In the genomic region with DNA sequence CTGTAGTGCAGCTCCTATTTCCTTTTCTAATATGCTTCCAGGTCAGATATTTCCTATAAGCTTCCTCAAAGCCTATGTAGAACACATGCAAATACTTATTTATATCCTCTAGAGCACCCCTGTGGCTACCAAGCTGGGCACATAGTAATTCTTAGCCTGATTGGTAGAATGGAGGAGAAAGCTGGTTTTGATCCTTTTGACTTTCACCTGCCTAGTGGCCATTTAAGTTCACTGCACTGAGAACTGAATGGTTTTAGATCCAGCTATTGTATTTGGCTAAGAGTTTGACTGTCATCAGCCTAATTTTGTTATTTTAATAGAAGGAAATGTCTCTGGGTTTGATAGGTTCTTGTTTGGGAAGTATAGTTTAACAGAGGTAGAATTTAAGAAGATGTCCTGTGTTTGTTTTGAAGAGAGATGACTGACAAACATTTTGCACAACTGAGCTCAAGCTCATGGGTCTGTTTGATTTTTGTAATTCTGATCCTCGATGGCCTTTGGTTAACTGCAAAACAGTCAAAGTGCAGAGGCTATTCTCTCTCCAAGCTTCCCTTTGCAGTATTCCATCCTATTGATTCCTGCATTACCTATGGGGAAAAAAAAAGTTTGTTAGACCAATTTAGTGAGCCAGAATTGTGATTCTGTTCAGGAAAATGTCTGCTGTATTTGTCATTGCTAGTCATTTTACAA, we compare ENCODE assay signal across 9 cellular contexts.
DNase-seq lines count a peak whose midpoint lies in the region; ATAC-seq, FAIRE-seq and TF ChIP-seq lines count a peak whose summit lies in the region.
"Had no signal": no experiment of that assay in that cellular context is flagged by ENCODE, and none has a peak within 500 bp of the region (broad histone marks: within the 10 kb centered on the region; RNA-seq: fewer than 3 reads in every experiment).

No MANE protein-coding gene starts in this region.

- no peak overlapping the region for H3K4me3 ChIP-seq in HCT116 (replicated peaks in 1 of 2; ENCODE audit: low read depth in 1 of 2, low read length in 2 of 2)
- no peak overlapping the region for H3K4me3 ChIP-seq in RWPE2 (ENCODE audit: severe bottlenecking)
- H3K4me3 ChIP-seq in kidney (ENCODE audit: low read length in 2 of 2): no peak overlapping the region
- H3K4me3 ChIP-seq in prostate gland: no peak overlapping the region

- H3K9me3 ChIP-seq in HCT116 (ENCODE audit: control insufficient read depth in 1 of 2, insufficient read depth in 1 of 2, low read depth in 1 of 2, low read length in 2 of 2) (no peaks in the 10 kb centered on the region), RWPE2 (ENCODE audit: severe bottlenecking) (no peaks in the 10 kb centered on the region), kidney (ENCODE audit: control insufficient read depth in 1 of 2, low read length in 2 of 2) (no peaks in the 10 kb centered on the region), prostate gland (no peaks in the 10 kb centered on the region)

- no TSS peak for BruUV-seq in HCT116 (replicated peaks; lab: Mats Ljungman, UMichigan)

- no peak for FAIRE-seq in kidney (lab: Jason Lieb, UNC)

- H3K9me2 ChIP-seq in HCT116 (ENCODE audit: insufficient read depth): no peaks in the 10 kb centered on the region

- POLR2A ChIA-PET in GM10248 (lab: Yijun Ruan, JAX) (interaction anchor here (0.6 kb wide), 1 partner anchor 201 kb away, joined by 3 read pairs; no protein-coding TSS in a partner anchor), HCT116 (lab: Charles Lee) (no interaction called here)

- intact Hi-C loops in HCT116 (cut with micrococcal nuclease) (loop anchor here (5.0 kb wide), 1 partner anchor 640 kb away; no protein-coding TSS in a partner anchor), kidney (cut with DNase I) (no loop called here), prostate gland (cut with DNase I) (loop anchor here (5.0 to 10.0 kb wide), 4 partner anchors 140 to 832 kb away; no protein-coding TSS in a partner anchor)

- TF ChIP-seq CTCF in GM10248 (IDR thresholded peaks at IDR 0.05; ENCODE audit: control extremely low read depth, extremely low read depth, low read depth, missing control alignments) (peak; percentile 27), HCT116 (IDR thresholded peaks at IDR 0.05 in 2 of 3, conservative IDR thresholded peaks at IDR 0.05 in 1 of 3; ENCODE audit: borderline replicate concordance in 1 of 3, insufficient read depth in 1 of 3, low read depth in 2 of 3, low read length in 2 of 3) (peak in 2 of 3 experiments; percentile 15 to 48; a peak in 3 of 6 replicates), RWPE2 (IDR thresholded peaks at IDR 0.05; ENCODE audit: poor library complexity, severe bottlenecking) (peak; percentile 39), kidney (IDR thresholded peaks at IDR 0.05; ENCODE audit: borderline replicate concordance, extremely low read depth, insufficient read depth) (peak; percentile 7), prostate gland (IDR thresholded peaks at IDR 0.05) (peak in 2 of 4 experiments; percentile 14 to 27)

- no peak overlapping the region for H2AFZ ChIP-seq in HCT116 (ENCODE audit: low read depth, low read length, poor library complexity, severe bottlenecking)

- no peak overlapping the region for H3K9ac ChIP-seq in HCT116 (ENCODE audit: low read length)
- H3K9ac ChIP-seq in kidney (ENCODE audit: low read length in 2 of 2): no peak overlapping the region

- H4K20me1 ChIP-seq in HCT116 (ENCODE audit: insufficient read depth): no peaks in the 10 kb centered on the region

- H3K27ac ChIP-seq in HCT116 (ENCODE audit: low read depth, low read length) (no peak overlapping the region), RWPE2 (ENCODE audit: poor library complexity, severe bottlenecking) (no peak overlapping the region), kidney (ENCODE audit: low read depth in 2 of 2, low read length in 2 of 2) (no peak overlapping the region), prostate gland (no peak overlapping the region)

- ATAC-seq in HCT116: peak; percentile 52
- ATAC-seq in RWPE2 (ENCODE audit: low read depth): no peak
- no peak for ATAC-seq in GM19328 (IDR thresholded peaks at IDR 0.05; ENCODE audit: unreplicated experiment)

- no peak for TF ChIP-seq POLR2A in HCT116 (IDR thresholded peaks at IDR 0.05; ENCODE audit: borderline replicate concordance, extremely low read depth, insufficient read depth, insufficient read length)
- no peak for TF ChIP-seq POLR2A in prostate gland (IDR thresholded peaks at IDR 0.05)

- H3K36me3 ChIP-seq in HCT116 (ENCODE audit: control insufficient read depth in 1 of 2, insufficient read depth in 2 of 2, low read length in 2 of 2): no peaks in the 10 kb centered on the region
- no peaks in the 10 kb centered on the region for H3K36me3 ChIP-seq in RWPE2 (ENCODE audit: low read depth)
- H3K36me3 ChIP-seq in kidney (ENCODE audit: control insufficient read depth in 1 of 2, insufficient read depth in 2 of 2, low read length in 2 of 2): no peaks in the 10 kb centered on the region
- H3K36me3 ChIP-seq in prostate gland: no peaks in the 10 kb centered on the region

- no peak overlapping the region for H3K4me2 ChIP-seq in HCT116 (ENCODE audit: low read length)

- H3K27me3 ChIP-seq in HCT116 (ENCODE audit: insufficient read depth, low read length) (peaks cover 13% of the 10 kb centered on the region; the same call in 1 of the 2 replicates), RWPE2 (ENCODE audit: insufficient read depth, poor library complexity, severe bottlenecking) (peaks cover 21% of the 10 kb centered on the region), prostate gland (replicated peaks; ENCODE audit: insufficient read depth) (no peaks in the 10 kb centered on the region)

- RAD21 ChIA-PET in HCT116 (lab: Charles Lee; ENCODE audit: low non-redundant PET in 1 of 2, low total read pairs in 2 of 2, uncharacterized antibody in 2 of 2, unreplicated experiment in 2 of 2): no interaction called here

- DNase-seq in GM10248 (ENCODE audit: extremely low spot score) (no peak), HCT116 (ENCODE audit: low read depth, low spot score) (no peak), RWPE2 (ENCODE audit: low spot score) (no peak), kidney (no peak), prostate gland (ENCODE audit: low spot score) (no peak), T-helper 1 cell (no peak)
- DNase-seq in stimulated activated naive CD4-positive, alpha-beta T cell treated with Interleukin-2 at 50 U/mL for 16 hours (lab: John Stamatoyannopoulos, UW): no peak
- DNase-seq: immature natural killer cell had no signal

- no peaks in the 10 kb centered on the region for H3K4me1 ChIP-seq in HCT116 (ENCODE audit: control insufficient read depth in 1 of 2, insufficient read depth in 2 of 2, low read length in 2 of 2)
- H3K4me1 ChIP-seq in RWPE2 (ENCODE audit: insufficient read depth, poor library complexity, severe bottlenecking): no peaks in the 10 kb centered on the region
- peaks cover 0 to 2% of the 10 kb centered on the region in 2 donors for H3K4me1 ChIP-seq in kidney (ENCODE audit: control insufficient read depth in 1 of 2, insufficient read depth in 1 of 2, low read depth in 1 of 2, low read length in 2 of 2)
- H3K4me1 ChIP-seq in prostate gland (replicated peaks): no peaks in the 10 kb centered on the region

- CTCF ChIA-PET in GM10248 (lab: Yijun Ruan, JAX): interaction anchor here (0.7 to 7.5 kb wide), 12 partner anchors 10 to 1068 kb away, joined by 3 to 80 read pairs (median 5); a partner anchor contains a TSS
- CTCF ChIA-PET in HCT116 (lab: Charles Lee): interaction anchor here (0.7 to 4.4 kb wide), 12 partner anchors 13 to 835 kb away, joined by 3 to 26 read pairs (median 4); no protein-coding TSS in a partner anchor

- WGBS in prostate gland: 67% methylated on average over 1 of the region's 1 CpG

- no peak for TF ChIP-seq RAD21 in HCT116 (IDR thresholded peaks at IDR 0.05; ENCODE audit: low read depth)

- H3K79me2 ChIP-seq in HCT116 (ENCODE audit: insufficient read depth, low read length): no peaks in the 10 kb centered on the region

TF ChIP-seq in HCT116, 20 proteins besides CTCF, POLR2A, EP300 and RAD21:
- TF ChIP-seq ZFX (IDR thresholded peaks at IDR 0.05): no peak
- TF ChIP-seq TCF7L2 (IDR thresholded peaks at IDR 0.05; ENCODE audit: borderline replicate concordance, extremely low read depth, insufficient read depth, insufficient read length): no peak
- no peak for TF ChIP-seq EZH2phosphoT487 (IDR thresholded peaks at IDR 0.05; ENCODE audit: borderline replicate concordance)
- no peak for TF ChIP-seq SP1 (IDR thresholded peaks at IDR 0.05; ENCODE audit: low read depth)
- no peak for TF ChIP-seq YY1 (IDR thresholded peaks at IDR 0.05; ENCODE audit: extremely low read depth, insufficient replicate concordance, low read depth, low read length)
- TF ChIP-seq CEBPB (IDR thresholded peaks at IDR 0.05; ENCODE audit: low read depth): no peak
- TF ChIP-seq ZNF274 (IDR thresholded peaks at IDR 0.05; ENCODE audit: low read depth, low read length): no peak
- TF ChIP-seq EZH2 (IDR thresholded peaks at IDR 0.05): no peak
- no peak for TF ChIP-seq CBX3 (IDR thresholded peaks at IDR 0.05; ENCODE audit: low read depth)
- no peak for TF ChIP-seq JUND (IDR thresholded peaks at IDR 0.05)
- TF ChIP-seq, protein P1, sequence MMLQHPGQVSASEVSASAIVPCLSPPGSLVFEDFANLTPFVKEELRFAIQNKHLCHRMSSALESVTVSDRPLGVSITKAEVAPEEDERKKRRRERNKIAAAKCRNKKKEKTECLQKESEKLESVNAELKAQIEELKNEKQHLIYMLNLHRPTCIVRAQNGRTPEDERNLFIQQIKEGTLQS (IDR thresholded peaks at IDR 0.05): no peak
- TF ChIP-seq, protein P2, sequence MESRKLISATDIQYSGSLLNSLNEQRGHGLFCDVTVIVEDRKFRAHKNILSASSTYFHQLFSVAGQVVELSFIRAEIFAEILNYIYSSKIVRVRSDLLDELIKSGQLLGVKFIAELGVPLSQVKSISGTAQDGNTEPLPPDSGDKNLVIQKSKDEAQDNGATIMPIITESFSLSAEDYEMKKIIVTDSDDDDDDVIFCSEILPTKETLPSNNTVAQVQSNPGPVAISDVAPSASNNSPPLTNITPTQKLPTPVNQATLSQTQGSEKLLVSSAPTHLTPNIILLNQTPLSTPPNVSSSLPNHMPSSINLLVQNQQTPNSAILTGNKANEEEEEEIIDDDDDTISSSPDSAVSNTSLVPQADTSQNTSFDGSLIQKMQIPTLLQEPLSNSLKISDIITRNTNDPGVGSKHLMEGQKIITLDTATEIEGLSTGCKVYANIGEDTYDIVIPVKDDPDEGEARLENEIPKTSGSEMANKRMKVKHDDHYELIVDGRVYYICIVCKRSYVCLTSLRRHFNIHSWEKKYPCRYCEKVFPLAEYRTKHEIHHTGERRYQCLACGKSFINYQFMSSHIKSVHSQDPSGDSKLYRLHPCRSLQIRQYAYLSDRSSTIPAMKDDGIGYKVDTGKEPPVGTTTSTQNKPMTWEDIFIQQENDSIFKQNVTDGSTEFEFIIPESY (IDR thresholded peaks at IDR 0.05; ENCODE audit: extremely low read depth, insufficient replicate concordance, low read length): no peak
- no peak for TF ChIP-seq SRF (IDR thresholded peaks at IDR 0.05; ENCODE audit: low read depth)
- TF ChIP-seq EGR1 (IDR thresholded peaks at IDR 0.05; ENCODE audit: low read depth): no peak
- no peak for TF ChIP-seq SIN3A (IDR thresholded peaks at IDR 0.05; ENCODE audit: low read depth)
